ENCODE assay signal across 8 cellular contexts in genomic region chr15:70892912-70893560, GRCh38. TPM values are rescaled to one million over a fixed set of nuclear protein-coding genes. Genes with fewer than 3 reads are reported as not detected.
DNase-seq lines count a peak whose midpoint lies in the region; ATAC-seq and TF ChIP-seq lines count a peak whose summit lies in the region.

No MANE protein-coding gene starts in this region.

- H4K20me1 ChIP-seq in SK-N-SH (ENCODE audit: insufficient read depth), result no peaks in the 10 kb centered on the region

- peaks cover 53% of the 10 kb centered on the region for H3K79me2 ChIP-seq in SK-N-SH (ENCODE audit: insufficient read depth)

- in situ Hi-C loops in GM13977 (cut with MboI; ENCODE audit: low pct_unique_long_range_greater_than_20kb, low sequenced_read_pairs, unreplicated experiment), result no loop called here

- peaks cover 26 to 27% of the 10 kb centered on the region in 2 experiments for H3K36me3 ChIP-seq in SK-N-SH (replicated peaks in 1 of 2; ENCODE audit: control insufficient read depth in 1 of 2, insufficient read depth in 2 of 2, low read length in 1 of 2)
- H3K36me3 ChIP-seq in mucosa of rectum (ENCODE audit: control insufficient read depth in 2 of 2, insufficient read depth in 2 of 2, low read length in 2 of 2), result no peaks in the 10 kb centered on the region

- CTCF ChIA-PET in SK-N-SH (lab: Yijun Ruan, JAX), result interaction anchor here (0.7 to 2.5 kb wide), 13 partner anchors 11 to 551 kb away, joined by 3 to 12 read pairs (median 4); no protein-coding TSS in a partner anchor

- under 1% methylated on average over 10 of the region's 10 CpGs for WGBS in SK-N-SH (ENCODE audit: low lambda C conversion rate)

- ATAC-seq in HG03439 (IDR thresholded peaks at IDR 0.05; ENCODE audit: unreplicated experiment) (peak; percentile 12), GM21576 (IDR thresholded peaks at IDR 0.05; ENCODE audit: unreplicated experiment) (no peak), GM18861 (IDR thresholded peaks at IDR 0.05; ENCODE audit: unreplicated experiment) (no peak)

- peak overlapping the region; percentile 91 for H3K4me2 ChIP-seq in SK-N-SH

- peaks cover 6 to 13% of the 10 kb centered on the region in 2 experiments; a peak in 3 of 4 replicates for H3K4me1 ChIP-seq in SK-N-SH (ENCODE audit: control insufficient read depth in 1 of 2, insufficient read depth in 2 of 2, low read depth in 1 of 2, low read length in 1 of 2)
- peaks cover 4 to 5% of the 10 kb centered on the region in 2 donors for H3K4me1 ChIP-seq in mucosa of rectum (ENCODE audit: control insufficient read depth in 2 of 2, insufficient read depth in 2 of 2, low read length in 2 of 2)

- POLR2A ChIA-PET in SK-N-SH (lab: Yijun Ruan, JAX), result interaction anchor here (1.8 kb wide), 1 partner anchor 24 kb away, joined by 5 read pairs; no protein-coding TSS in a partner anchor

- H3K27ac ChIP-seq in SK-N-SH (ENCODE audit: low read depth in 2 of 2, low read length in 1 of 2) (peak overlapping the region; percentile 91 to 99), mucosa of rectum (ENCODE audit: low read depth in 2 of 2, low read length in 2 of 2) (peak overlapping the region; percentile 48 to 78)

- H3K9ac ChIP-seq in SK-N-SH, result peak overlapping the region; percentile 76
- peak overlapping the region; percentile 29 to 73 for H3K9ac ChIP-seq in mucosa of rectum (ENCODE audit: low read depth in 1 of 2, low read length in 2 of 2)

- TF ChIP-seq CTCF in AG09309 (IDR thresholded peaks at IDR 0.05; ENCODE audit: control insufficient read depth, insufficient read depth, low read depth, low read length, missing control alignments) (peak; percentile 78), GM13977 (IDR thresholded peaks at IDR 0.05; ENCODE audit: extremely low read depth, insufficient read depth, missing control alignments) (peak; percentile 55), SK-N-SH (IDR thresholded peaks at IDR 0.05) (peak; percentile 82), epithelial cell of esophagus (IDR thresholded peaks at IDR 0.05; ENCODE audit: insufficient read depth, low read depth, low read length, missing control alignments) (peak; percentile 76)

- peak overlapping the region; percentile 97 for H2AFZ ChIP-seq in SK-N-SH (ENCODE audit: low read depth)

- H3K27me3 ChIP-seq in SK-N-SH (ENCODE audit: insufficient read depth) (no peaks in the 10 kb centered on the region), mucosa of rectum (ENCODE audit: control insufficient read depth in 2 of 2, insufficient read depth in 2 of 2, low read length in 2 of 2) (no peaks in the 10 kb centered on the region)

- TF ChIP-seq EP300 in SK-N-SH (IDR thresholded peaks at IDR 0.05; ENCODE audit: borderline replicate concordance in 1 of 2, low read depth in 1 of 2, low read length in 1 of 2), result no peak

- no peaks in the 10 kb centered on the region for H3K9me3 ChIP-seq in SK-N-SH
- no peaks in the 10 kb centered on the region for H3K9me3 ChIP-seq in mucosa of rectum (ENCODE audit: control insufficient read depth in 2 of 2, low read length in 2 of 2)

- peaks cover 13% of the 10 kb centered on the region for H3F3A ChIP-seq in SK-N-SH (replicated peaks; ENCODE audit: insufficient read depth)

- no peaks in the 10 kb centered on the region for H3K9me2 ChIP-seq in SK-N-SH

- H3K4me3 ChIP-seq in AG09309 (ENCODE audit: control insufficient read depth, low read depth, low read length), result peak overlapping the region; percentile 78
- peak overlapping the region; percentile 82 to 98 for H3K4me3 ChIP-seq in SK-N-SH (ENCODE audit: low read depth in 2 of 2, low read length in 1 of 2)
- peak overlapping the region; percentile 83 for H3K4me3 ChIP-seq in epithelial cell of esophagus (ENCODE audit: low read length)
- H3K4me3 ChIP-seq in mucosa of rectum (ENCODE audit: low read length in 2 of 2), result peak overlapping the region; percentile 82 to 92

- TF ChIP-seq RAD21 in SK-N-SH (IDR thresholded peaks at IDR 0.05; ENCODE audit: low read length), result peak; percentile 77

- no peak for DNase-seq in AG09309 (ENCODE audit: low read depth)
- DNase-seq in GM13977 (ENCODE audit: low spot score), result no peak
- DNase-seq in SK-N-SH, result peak; percentile 59
- DNase-seq in epithelial cell of esophagus (ENCODE audit: low read depth), result peak; percentile 71

TF ChIP-seq in SK-N-SH, 30 proteins besides CTCF, POLR2A, EP300 and RAD21:
- TF ChIP-seq POLR2AphosphoS5 (IDR thresholded peaks at IDR 0.05; ENCODE audit: low read depth, low read length) (no peak), RFX5 (IDR thresholded peaks at IDR 0.05; ENCODE audit: low read length) (no peak), SMC3 (IDR thresholded peaks at IDR 0.05; ENCODE audit: low read depth, low read length) (peak; percentile 49), USF1 (IDR thresholded peaks at IDR 0.05; ENCODE audit: borderline replicate concordance, low read depth) (no peak), YY1 (IDR thresholded peaks at IDR 0.05; ENCODE audit: low read depth) (peak; percentile 34; the same call in 1 of the 2 replicates), MXI1 (IDR thresholded peaks at IDR 0.05; ENCODE audit: low read depth, low read length) (no peak), FOXM1 (IDR thresholded peaks at IDR 0.05; ENCODE audit: low read depth) (0 out of 2 replicates have a peak, but pooled peaks have one; percentile 6), SIN3A (IDR thresholded peaks at IDR 0.05; ENCODE audit: borderline replicate concordance, low read depth, low read length) (no peak)

RNA-seq across cellular contexts. Expression of gene LRRC49, which starts 0.4 kb away (rescaled TPM):
- polyA plus RNA-seq in SK-N-SH (2012; rRNA removed), result 7.2 and 10.4 TPM in 2 replicates
- 10.5 and 13.2 TPM in 2 replicates for polyA plus RNA-seq in SK-N-SH (2012; cell fraction: cytosol; rRNA removed)
- 7.4 and 14.2 TPM in 2 replicates for polyA plus RNA-seq in SK-N-SH (2012; cell fraction: nucleus; rRNA removed)

RNA-seq across cellular contexts. Expression of gene THAP10, which starts 0.8 kb away (rescaled TPM):
- 2.9 and 3.2 TPM in 2 replicates for polyA plus RNA-seq in SK-N-SH (2012; rRNA removed)
- 4.4 TPM in 2 replicates for polyA plus RNA-seq in SK-N-SH (2012; cell fraction: cytosol; rRNA removed)
- polyA plus RNA-seq in SK-N-SH (2012; cell fraction: nucleus; rRNA removed), result 2.5 and 3.8 TPM in 2 replicates

RNA-seq across cellular contexts. Expression of gene LARP6, which starts 39.1 kb away (rescaled TPM):
- 193 and 236 TPM in 2 replicates for polyA plus RNA-seq in SK-N-SH (2012; rRNA removed)
- polyA plus RNA-seq in SK-N-SH (2012; cell fraction: cytosol; rRNA removed), result 223 and 271 TPM in 2 replicates
- 118 and 123 TPM in 2 replicates for polyA plus RNA-seq in SK-N-SH (2012; cell fraction: nucleus; rRNA removed)

Comparison
In these comparisons a context has a peak if more than half of its experiments do, and no peak if none do; other contexts are left out.
1. DNase-seq: peak in SK-N-SH (single experiment) and epithelial cell of esophagus (single experiment); none in AG09309 (single experiment) and GM13977 (single experiment).
2. Peak in every context shown above with its lines, with median percentiles within 50 percentile points of each other: H3K4me3 ChIP-seq and CTCF ChIP-seq.